8 cellular contexts compared by ENCODE assay signal in the genomic region with DNA sequence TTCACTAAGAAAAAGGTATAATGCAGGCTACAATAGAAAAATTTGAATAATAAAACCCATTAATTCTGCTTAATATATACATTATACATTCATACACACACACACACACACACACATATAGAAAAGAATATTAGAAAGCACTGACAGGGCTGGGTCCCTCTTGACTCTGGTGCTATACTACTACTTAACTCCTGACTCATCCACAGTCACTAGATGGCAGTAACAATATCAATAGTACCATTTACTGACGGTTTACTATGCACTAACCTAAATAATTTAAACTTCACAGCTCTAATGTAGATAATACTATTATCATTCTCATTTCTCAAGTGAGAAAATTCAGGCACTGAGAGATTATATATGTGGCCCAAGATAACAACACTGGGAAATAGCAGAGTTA.
DNase-seq lines count a peak whose midpoint lies in the region; ATAC-seq and TF ChIP-seq lines count a peak whose summit lies in the region.

No MANE protein-coding gene starts in this region.

- intact Hi-C loops in A673 (cut with micrococcal nuclease; ENCODE audit: unreplicated experiment): loop anchor here (2.0 kb wide), 1 partner anchor 87 kb away; a partner anchor contains a TSS
- intact Hi-C loops in psoas muscle (cut with DNase I): no loop called here

- H3K36me3 ChIP-seq in A673 (ENCODE audit: insufficient read depth, low read length, poor library complexity, severe bottlenecking): no peaks in the 10 kb centered on the region
- peaks cover 0 to 16% of the 10 kb centered on the region in 2 donors for H3K36me3 ChIP-seq in psoas muscle (ENCODE audit: insufficient read depth in 1 of 2, low read depth in 1 of 2)

- H3K4me3 ChIP-seq in A673 (ENCODE audit: low read depth, low read length, poor library complexity, severe bottlenecking) (no peak overlapping the region), choroid plexus epithelial cell (ENCODE audit: low read depth, low read length) (no peak overlapping the region), psoas muscle (no peak overlapping the region)

- peaks cover 8% of the 10 kb centered on the region for H3K9me3 ChIP-seq in A673 (ENCODE audit: low read depth, low read length, poor library complexity, severe bottlenecking)
- H3K9me3 ChIP-seq in psoas muscle: peaks cover 18% of the 10 kb centered on the region

- POLR2A ChIA-PET in A673 (lab: Charles Lee; ENCODE audit: low non-redundant PET): no interaction called here

- DNase-seq in A673 (ENCODE audit: low spot score): peak; percentile 33
- DNase-seq in choroid plexus epithelial cell (ENCODE audit: low read depth): peak; percentile 44
- DNase-seq in kidney tubule cell (ENCODE audit: low spot score): no peak
- DNase-seq in NCI-H510A treated with DMSO at 0.1 percent for 48 hours (lab: John Stamatoyannopoulos, UW): no peak
- DNase-seq in NCI-H2029 treated with DMSO at 0.1 percent for 48 hours (lab: John Stamatoyannopoulos, UW): no peak
- DNase-seq in psoas muscle: no peak

- H3K4me1 ChIP-seq in A673 (ENCODE audit: insufficient read depth, low read length, poor library complexity, severe bottlenecking) (no peaks in the 10 kb centered on the region), psoas muscle (no peaks in the 10 kb centered on the region)

- WGBS in psoas muscle, 3 donors: 69 to 90% (median 71%) methylated on average over 1 of the region's 1 CpG

- H3K27ac ChIP-seq in A673 (ENCODE audit: low read depth, low read length, poor library complexity, severe bottlenecking): no peak overlapping the region
- no peak overlapping the region for H3K27ac ChIP-seq in psoas muscle

- ATAC-seq in GM18502 (IDR thresholded peaks at IDR 0.05; ENCODE audit: poor library complexity, unreplicated experiment): peak; percentile 63
- ATAC-seq in psoas muscle: no peak

- peak; percentile 63 for TF ChIP-seq CTCF in A673 (conservative IDR thresholded peaks at IDR 0.05; ENCODE audit: low read depth, low read length)
- peak; percentile 67 for TF ChIP-seq CTCF in LNCAP (IDR thresholded peaks at IDR 0.05)
- TF ChIP-seq CTCF in choroid plexus epithelial cell (conservative IDR thresholded peaks at IDR 0.05; ENCODE audit: low read depth, low read length): peak; percentile 46
- no peak for TF ChIP-seq CTCF in psoas muscle (IDR thresholded peaks at IDR 0.05)

- H3K27me3 ChIP-seq in A673 (replicated peaks; ENCODE audit: insufficient read depth, low read depth, low read length, poor library complexity) (no peaks in the 10 kb centered on the region), psoas muscle (ENCODE audit: insufficient read depth in 3 of 3, low read length in 2 of 3) (no peaks in the 10 kb centered on the region)

- no TSS peak for BruUV-seq in A673 (replicated peaks; lab: Mats Ljungman, UMichigan)

- CTCF ChIA-PET in A673 (lab: Charles Lee): no interaction called here

Comparison
In these comparisons a context has a peak if more than half of its experiments do, and no peak if none do; other contexts are left out.
1. DNase-seq: peak in A673 (single experiment) and choroid plexus epithelial cell (single experiment); none in kidney tubule cell (single experiment), NCI-H510A treated with DMSO at 0.1 percent for 48 hours (single experiment), NCI-H2029 treated with DMSO at 0.1 percent for 48 hours (single experiment) and psoas muscle (0 of 2).